ENCODE assay signal across 5 cellular contexts in the genomic region with DNA sequence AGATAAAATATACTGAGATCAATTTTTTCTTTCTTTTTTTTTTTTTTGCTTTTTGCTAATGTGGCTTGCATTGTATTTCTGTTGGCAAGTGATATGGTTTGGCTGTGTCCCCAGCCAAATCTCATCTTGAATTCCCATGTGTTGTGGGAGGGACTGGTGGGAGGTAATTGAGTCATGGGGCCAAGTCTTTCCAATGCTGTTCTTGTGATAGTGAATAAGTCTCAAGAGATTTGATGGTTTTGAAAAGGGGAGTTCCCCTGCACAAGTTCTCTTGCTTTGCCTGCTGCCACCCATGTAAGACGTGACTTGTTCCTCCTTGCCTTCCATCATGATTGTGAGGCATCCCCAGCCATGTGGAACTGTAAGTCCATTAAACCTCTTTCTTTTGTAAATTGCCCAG.
A peak's percentile ranks its signal among the peaks of the same experiment; 100 is the strongest.
DNase-seq lines count a peak whose midpoint lies in the region; ATAC-seq, FAIRE-seq and TF ChIP-seq lines count a peak whose summit lies in the region.
"Not testable (repeated sequence)": the region's sequence is repeated elsewhere in the genome, so short reads cannot be mapped to it uniquely, and the experiment has no call there.

No MANE protein-coding gene starts in this region.

- not testable (repeated sequence) for H3K27me3 Mint-ChIP-seq in astrocyte (ENCODE audit: low read depth, unreplicated experiment)

- DNase-seq in GM12892 (ENCODE audit: insufficient read length), result not testable (repeated sequence)
- DNase-seq in NB4 (ENCODE audit: low read depth) (peak; percentile 11), astrocyte (ENCODE audit: low read depth) (peak; percentile 2), fibroblast of mammary gland (ENCODE audit: low read depth) (peak; percentile 28), right cardiac atrium (peak in 2 of 3 donors; percentile 13 to 42)

- H3K4me2 ChIP-seq in astrocyte (ENCODE audit: low read length), result not testable (repeated sequence)

- not testable (repeated sequence) for H3K27ac ChIP-seq in astrocyte (ENCODE audit: low read depth, low read length); right cardiac atrium (ENCODE audit: low read length)

- not testable (repeated sequence) for TF ChIP-seq POLR2A in GM12892 (IDR thresholded peaks at IDR 0.05; ENCODE audit: low read depth, low read length); NB4 (IDR thresholded peaks at IDR 0.05; ENCODE audit: extremely low read depth, insufficient read length)

- not testable (repeated sequence) for TF ChIP-seq CTCF in NB4 (IDR thresholded peaks at IDR 0.05; ENCODE audit: low read depth, low read length); astrocyte (IDR thresholded peaks at IDR 0.05; ENCODE audit: insufficient read depth, low read depth, low read length); fibroblast of mammary gland (conservative IDR thresholded peaks at IDR 0.05; ENCODE audit: control insufficient read depth, insufficient read depth, low read depth, low read length)

- H3K4me1 Mint-ChIP-seq in astrocyte (ENCODE audit: low read depth, unreplicated experiment), result not testable (repeated sequence)

- not testable (repeated sequence) for H3K9me3 ChIP-seq in astrocyte (ENCODE audit: insufficient read depth, low read depth, low read length); right cardiac atrium (ENCODE audit: control insufficient read depth, low read length)

- not testable (repeated sequence) for H3K4me3 ChIP-seq in NB4 (ENCODE audit: low read depth, low read length); astrocyte (ENCODE audit: insufficient read depth, low read depth, low read length); fibroblast of mammary gland (ENCODE audit: control insufficient read depth, low read depth, low read length); right cardiac atrium (ENCODE audit: low read length)

- not testable (repeated sequence) for H3K27me3 ChIP-seq in astrocyte (ENCODE audit: insufficient read depth, low read length); right cardiac atrium (ENCODE audit: control insufficient read depth, insufficient read depth)

- not testable (repeated sequence) for H3K36me3 Mint-ChIP-seq in astrocyte (ENCODE audit: low read depth, unreplicated experiment)

- not testable (repeated sequence) for H3K4me3 Mint-ChIP-seq in astrocyte (ENCODE audit: unreplicated experiment)

- not testable (repeated sequence) for H3K79me2 ChIP-seq in astrocyte (ENCODE audit: insufficient read depth, low read length)

- H3K9me3 Mint-ChIP-seq in astrocyte (ENCODE audit: unreplicated experiment), result not testable (repeated sequence)

- peak in 1 of 2 donors; percentile 29 for ATAC-seq in right cardiac atrium

- not testable (repeated sequence) for H4K20me1 ChIP-seq in astrocyte (ENCODE audit: insufficient read depth, low read length)

- not testable (repeated sequence) for H3K36me3 ChIP-seq in astrocyte (ENCODE audit: insufficient read depth, low read length)

- H3K9ac ChIP-seq in astrocyte (ENCODE audit: low read length), result not testable (repeated sequence)

- H3K4me1 ChIP-seq in astrocyte (ENCODE audit: insufficient read depth, low read length); right cardiac atrium (ENCODE audit: control insufficient read depth, insufficient read depth, low read length): not testable (repeated sequence)

- not testable (repeated sequence) for H3K27ac Mint-ChIP-seq in astrocyte (ENCODE audit: unreplicated experiment)

- 52% methylated on average over 1 of the region's 1 CpG for WGBS in right cardiac atrium

- peak; percentile 46 for FAIRE-seq in GM12892 (lab: Jason Lieb, UNC)
- FAIRE-seq in astrocyte (lab: Jason Lieb, UNC), result not testable (repeated sequence)

- H2AFZ ChIP-seq in astrocyte (ENCODE audit: low read depth, low read length), result not testable (repeated sequence)

- intact Hi-C loops in right cardiac atrium (cut with DNase I), result not testable (repeated sequence)
